Comparison of ENCODE assay signal across 8 cellular contexts in genomic region chr20:58389324-58389967, GRCh38. TPM values are rescaled to one million over a fixed set of nuclear protein-coding genes. Genes with fewer than 3 reads are reported as not detected.
A peak's percentile ranks its signal among the peaks of the same experiment; 100 is the strongest.
DNase-seq lines count a peak whose midpoint lies in the region; TF ChIP-seq lines count a peak whose summit lies in the region.

No MANE protein-coding gene starts in this region.

- H3K79me2 ChIP-seq in H9 (ENCODE audit: insufficient read depth, low read length) (peaks cover 30% of the 10 kb centered on the region; the same call in 1 of the 2 replicates), Karpas-422 (ENCODE audit: low read length) (peaks cover 54% of the 10 kb centered on the region)

- H3K27ac ChIP-seq in H9 (ENCODE audit: insufficient read length, low read depth, low read length): no peak overlapping the region
- H3K27ac ChIP-seq in Karpas-422 (ENCODE audit: low read length): peak overlapping the region; percentile 82
- H3K27ac ChIP-seq in left ventricle myocardium inferior (replicated peaks): peak overlapping the region; percentile 92

- no peak overlapping the region for H2BK120ac ChIP-seq in H9 (ENCODE audit: low read depth, low read length, poor library complexity, severe bottlenecking)

- H3K9me2 ChIP-seq in Karpas-422 (replicated peaks; ENCODE audit: insufficient read depth, low read length): no peaks in the 10 kb centered on the region

- no CpG with 5 or more reads among the region's 56 CpGs for WGBS in H9 (ENCODE audit: extremely low coverage, insufficient read length, low lambda C conversion rate)

- H3K36me3 Mint-ChIP-seq in H9 (ENCODE audit: insufficient read depth in 1 of 3, low read depth in 3 of 3): peaks cover 12 to 29% (median 26%) of the 10 kb centered on the region in 3 experiments
- peaks cover 23% of the 10 kb centered on the region for H3K36me3 Mint-ChIP-seq in activated naive CD4-positive, alpha-beta T cell treated with anti-CD3 and anti-CD28 coated beads, Interleukin-2, amount 50 U/mL, for 24 hours

- intact Hi-C loops in left ventricle myocardium inferior (cut with micrococcal nuclease): no loop called here

- H4K8ac ChIP-seq in H9 (replicated peaks; ENCODE audit: insufficient read length, low read depth, low read length): no peak overlapping the region

- H3K4me3 ChIP-seq in Karpas-422 (ENCODE audit: low read length): peak overlapping the region; percentile 84
- peak overlapping the region; percentile 89 for H3K4me3 ChIP-seq in left ventricle myocardium inferior

- H3K4me1 ChIP-seq in H9 (ENCODE audit: insufficient read depth, low read length) (peaks cover 2% of the 10 kb centered on the region; the same call in 1 of the 2 replicates), Karpas-422 (ENCODE audit: low read length) (peaks cover 36% of the 10 kb centered on the region), left ventricle myocardium inferior (peaks cover 57% of the 10 kb centered on the region)

- no peak overlapping the region for H2BK12ac ChIP-seq in H9 (ENCODE audit: insufficient read length, low read depth, low read length)

- H3K27me3 Mint-ChIP-seq in H9 (ENCODE audit: low read depth): peaks cover 3% of the 10 kb centered on the region; the same call in 1 of the 2 replicates
- H3K27me3 Mint-ChIP-seq in activated naive CD4-positive, alpha-beta T cell treated with anti-CD3 and anti-CD28 coated beads, Interleukin-2, amount 50 U/mL, for 24 hours: no peaks in the 10 kb centered on the region

- H3K4me2 ChIP-seq in H9 (ENCODE audit: insufficient read depth, insufficient read length, low read length): peak overlapping the region; percentile 97
- H3K4me2 ChIP-seq in Karpas-422 (ENCODE audit: low read depth, low read length, poor library complexity, severe bottlenecking): peak overlapping the region; percentile 83

- peaks cover 8% of the 10 kb centered on the region for H3K23me2 ChIP-seq in H9 (ENCODE audit: insufficient read length, low read depth, low read length, poor library complexity, severe bottlenecking)

- peaks cover 26 to 28% of the 10 kb centered on the region in 2 experiments for H3K4me1 Mint-ChIP-seq in H9
- H3K4me1 Mint-ChIP-seq in activated naive CD4-positive, alpha-beta T cell treated with anti-CD3 and anti-CD28 coated beads, Interleukin-2, amount 50 U/mL, for 24 hours: peaks cover 50% of the 10 kb centered on the region

- peak overlapping the region; percentile 3 for H3K23ac ChIP-seq in H9 (ENCODE audit: insufficient read length, low read depth, low read length)

- H2BK20ac ChIP-seq in H9 (ENCODE audit: low read depth, low read length, poor library complexity, severe bottlenecking): no peak overlapping the region

- peak overlapping the region; percentile 98 for H3K18ac ChIP-seq in H9 (ENCODE audit: insufficient read length, low read depth, low read length)

- peak overlapping the region; percentile 98 for H3K14ac ChIP-seq in H9 (ENCODE audit: insufficient read depth, low read length)

- no peaks in the 10 kb centered on the region for H3K9me3 ChIP-seq in H9 (ENCODE audit: control insufficient read depth, low read depth, low read length)
- H3K9me3 ChIP-seq in Karpas-422 (ENCODE audit: low read length): no peaks in the 10 kb centered on the region
- H3K9me3 ChIP-seq in left ventricle myocardium inferior (replicated peaks): peaks cover 12% of the 10 kb centered on the region

- H3K9ac ChIP-seq in H9 (ENCODE audit: extremely low read depth, insufficient read length, low read length) (peak overlapping the region; percentile 95), Karpas-422 (ENCODE audit: low read length) (peak overlapping the region; percentile 99)

- H2AFZ ChIP-seq in H9 (ENCODE audit: low read length) (no peak overlapping the region), Karpas-422 (ENCODE audit: low read length) (peak overlapping the region; percentile 69; the same call in 1 of the 2 replicates)

- H3K79me1 ChIP-seq in H9 (ENCODE audit: insufficient read depth, low read depth, low read length, poor library complexity, severe bottlenecking): peaks cover 4% of the 10 kb centered on the region

- H4K5ac ChIP-seq in H9 (ENCODE audit: insufficient read length, low read depth, low read length): no peak overlapping the region

- H3K27me3 ChIP-seq in H9 (ENCODE audit: insufficient read depth, low read length) (no peaks in the 10 kb centered on the region), Karpas-422 (ENCODE audit: low read length) (no peaks in the 10 kb centered on the region), left ventricle myocardium inferior (ENCODE audit: low read depth) (peaks cover 6% of the 10 kb centered on the region)

- H2BK5ac ChIP-seq in H9 (ENCODE audit: insufficient read length, low read length): no peak overlapping the region

- TF ChIP-seq CTCF in H9 (conservative IDR thresholded peaks at IDR 0.05): no peak
- TF ChIP-seq CTCF in left ventricle myocardium inferior (IDR thresholded peaks at IDR 0.05; ENCODE audit: borderline replicate concordance): no peak

- H4K20me1 ChIP-seq in H9 (ENCODE audit: control insufficient read depth, insufficient read depth, insufficient read length) (peaks cover 2% of the 10 kb centered on the region), Karpas-422 (ENCODE audit: insufficient read depth, low read depth, low read length) (peaks cover 28% of the 10 kb centered on the region)

- H3T11ph ChIP-seq in H9 (ENCODE audit: low read length): no peak overlapping the region

- no peak overlapping the region for H2BK15ac ChIP-seq in H9 (ENCODE audit: low read depth, low read length)

- H3K4me3 Mint-ChIP-seq in H9: peak overlapping the region; percentile 88 to 89
- H3K4me3 Mint-ChIP-seq in activated naive CD4-positive, alpha-beta T cell treated with anti-CD3 and anti-CD28 coated beads, Interleukin-2, amount 50 U/mL, for 24 hours: peak overlapping the region; percentile 92

- H3K36me3 ChIP-seq in Karpas-422 (ENCODE audit: insufficient read depth, low read length) (peaks cover 16% of the 10 kb centered on the region; the same call in 1 of the 2 replicates), left ventricle myocardium inferior (peaks cover 7% of the 10 kb centered on the region)

- H3K4ac ChIP-seq in H9 (ENCODE audit: low read depth, low read length): no peak overlapping the region

- no peak overlapping the region for H2AK5ac ChIP-seq in H9 (ENCODE audit: insufficient read length, low read length)

- H3K9me3 Mint-ChIP-seq in H9: no peaks in the 10 kb centered on the region
- H3K9me3 Mint-ChIP-seq in activated naive CD4-positive, alpha-beta T cell treated with anti-CD3 and anti-CD28 coated beads, Interleukin-2, amount 50 U/mL, for 24 hours: no peaks in the 10 kb centered on the region

- H3K56ac ChIP-seq in H9 (ENCODE audit: insufficient read length, low read depth, low read length): no peak overlapping the region

- DNase-seq in NK-92 treated with Interleukin-12 subunit alpha and Interleukin-12 subunit beta, amount 100 ng/mL, for 24 hours (lab: John Stamatoyannopoulos, UW): peak; percentile 35
- no peak for DNase-seq in NK-92 (lab: John Stamatoyannopoulos, UW; ENCODE audit: unreplicated experiment)
- DNase-seq in H9: no peak
- DNase-seq in Karpas-422: peak; percentile 79
- peak; percentile 41 for DNase-seq in left ventricle myocardium inferior
- peak; percentile 62 for DNase-seq in retina
- no peak for DNase-seq in mucosa of gallbladder (ENCODE audit: low spot score)

- peak overlapping the region; percentile 4 to 92 (median 69); a peak in 5 of 7 replicates for H3K27ac Mint-ChIP-seq in H9
- H3K27ac Mint-ChIP-seq in activated naive CD4-positive, alpha-beta T cell treated with anti-CD3 and anti-CD28 coated beads, Interleukin-2, amount 50 U/mL, for 24 hours: peak overlapping the region; percentile 88

- H4K91ac ChIP-seq in H9 (ENCODE audit: insufficient read length, low read depth, low read length): no peak overlapping the region

RNA-seq across cellular contexts. Expression of gene VAPB, which starts 0.4 kb away (rescaled TPM):
- total RNA-seq in H9 (2021): 64.7 and 65.1 TPM in 2 replicates
- 11.1 and 12.8 TPM in 2 replicates for total RNA-seq in Karpas-422 (2014; rRNA removed; shearing (Covaris generic); ENCODE audit: low replicate concordance)
- total RNA-seq in left ventricle myocardium inferior: 72.6 TPM
- total RNA-seq in mucosa of gallbladder: 63.0 TPM

Comparison
In these comparisons a context has a peak if more than half of its experiments do, and no peak if none do; other contexts are left out.
1. DNase-seq: peak in NK-92 treated with Interleukin-12 subunit alpha and Interleukin-12 subunit beta, amount 100 ng/mL, for 24 hours (single experiment), Karpas-422 (single experiment), left ventricle myocardium inferior (single experiment) and retina (single experiment); none in NK-92 (single experiment), H9 (single experiment) and mucosa of gallbladder (single experiment).